In genomic region chr1:241081473-241081872, GRCh38 we compare ENCODE assay signal across 17 cellular contexts.
DNase-seq lines count a peak whose midpoint lies in the region; ATAC-seq and TF ChIP-seq lines count a peak whose summit lies in the region.
"Had no signal": no experiment of that assay in that cellular context is flagged by ENCODE, and none has a peak within 500 bp of the region (broad histone marks: within the 10 kb centered on the region; RNA-seq: fewer than 3 reads in every experiment).

No MANE protein-coding gene starts in this region.

- no peaks in the 10 kb centered on the region for H3K27me3 ChIP-seq in RWPE2 (ENCODE audit: insufficient read depth, poor library complexity, severe bottlenecking)
- H3K27me3 ChIP-seq in aorta (ENCODE audit: control insufficient read depth in 1 of 2, insufficient read depth in 2 of 2, low read length in 1 of 2), result no peaks in the 10 kb centered on the region
- H3K27me3 ChIP-seq: SJSA1 had no signal

- intact Hi-C loops in aorta (cut with DNase I), result no loop called here

- no peaks in the 10 kb centered on the region for H3K4me1 ChIP-seq in RWPE2 (ENCODE audit: insufficient read depth, poor library complexity, severe bottlenecking)
- H3K4me1 ChIP-seq in aorta (ENCODE audit: control insufficient read depth in 1 of 2, insufficient read depth in 2 of 2, low read length in 2 of 2), result no peaks in the 10 kb centered on the region
- H3K4me1 ChIP-seq: SJSA1 had no signal

- peak; percentile 42 for DNase-seq in ELR (ENCODE audit: low read depth)
- DNase-seq in RWPE2 (ENCODE audit: low spot score), result no peak
- peak; percentile 13 for DNase-seq in fibroblast of peridontal ligament (ENCODE audit: extremely low read depth)
- DNase-seq in skeletal muscle cell (ENCODE audit: low read depth), result peak; percentile 13
- no peak for DNase-seq in AML-193 (lab: John Stamatoyannopoulos, UW)
- no peak for DNase-seq in SKM-1 treated with dmso at 0.1 percent for 144 hours (lab: John Stamatoyannopoulos, UW; ENCODE audit: unreplicated experiment)
- DNase-seq in aorta, result no peak
- DNase-seq in RWPE1 (ENCODE audit: low spot score), result no peak
- DNase-seq: NCI-H1436 treated with DMSO at 0.1 percent for 48 hours, NCI-H2029 treated with DMSO at 0.1 percent for 48 hours, NCI-H510A, NCI-H774, RPMI8226, SW 1271 had no signal

- ATAC-seq in RWPE2 (ENCODE audit: low read depth) (peak; percentile 70; the same call in 2 of the 3 replicates), aorta (ENCODE audit: low FRiP score) (no peak)
- ATAC-seq: K562 had no signal

- H3K4me3 ChIP-seq in RWPE2 (ENCODE audit: severe bottlenecking) (no peak overlapping the region), skeletal muscle cell (ENCODE audit: low read depth, low read length) (no peak overlapping the region), aorta (ENCODE audit: low read length in 2 of 2) (no peak overlapping the region)
- H3K4me3 ChIP-seq: K562, SJSA1 had no signal

- no peaks in the 10 kb centered on the region for H3K36me3 ChIP-seq in RWPE2 (ENCODE audit: low read depth)
- no peaks in the 10 kb centered on the region for H3K36me3 ChIP-seq in aorta (ENCODE audit: control insufficient read depth in 1 of 2, insufficient read depth in 2 of 2, low read length in 1 of 2)
- H3K36me3 ChIP-seq: SJSA1 had no signal

- H3K9me3 ChIP-seq in RWPE2 (ENCODE audit: severe bottlenecking) (no peaks in the 10 kb centered on the region), aorta (ENCODE audit: control insufficient read depth, low read length) (no peaks in the 10 kb centered on the region)
- H3K9me3 ChIP-seq: SJSA1 had no signal

- 12 to 26% methylated on average over 2 of the region's 2 CpGs for WGBS in aorta, 2 donors

- TF ChIP-seq CTCF in RWPE2 (IDR thresholded peaks at IDR 0.05; ENCODE audit: poor library complexity, severe bottlenecking), result no peak
- TF ChIP-seq CTCF in RWPE1 (conservative IDR thresholded peaks at IDR 0.05; ENCODE audit: low read depth), result no peak

- H3K27ac ChIP-seq in RWPE2 (ENCODE audit: poor library complexity, severe bottlenecking) (peak overlapping the region; percentile 15), aorta (ENCODE audit: low read depth in 1 of 2, low read length in 2 of 2) (no peak overlapping the region), RWPE1 (no peak overlapping the region)
- H3K27ac ChIP-seq: C4-2B, SJSA1 had no signal

- POLR2A ChIA-PET in RWPE1 (lab: Yijun Ruan, JAX; ENCODE audit: low non-redundant PET), result no interaction called here

- CTCF ChIA-PET in RWPE1 (lab: Yijun Ruan, JAX), result no interaction called here

Comparison
In these comparisons a context has a peak if more than half of its experiments do, and no peak if none do; other contexts are left out.
1. DNase-seq: peak in ELR (single experiment), fibroblast of peridontal ligament (single experiment) and skeletal muscle cell (single experiment); none in RWPE2 (single experiment), AML-193 (0 of 2), SKM-1 treated with dmso at 0.1 percent for 144 hours (single experiment), aorta (0 of 2) and RWPE1 (single experiment).